ENCODE assay signal across 1 cellular context in genomic region chr2:85999131-85999831, GRCh38.
TF ChIP-seq lines count a peak whose summit lies in the region.

No MANE protein-coding gene starts in this region.

TF ChIP-seq in K562, 482 proteins besides CTCF, POLR2A, EP300 and RAD21 (continued from another document):
- TF ChIP-seq HINFP (tag; conservative IDR thresholded peaks at IDR 0.05; ENCODE audit: low read depth): 0 out of 2 replicates have a peak, but pooled peaks have one; percentile 9
- TF ChIP-seq NR4A1 (CRISPR knock-in tag; IDR thresholded peaks at IDR 0.05): no peak
- TF ChIP-seq NR4A1 (tag; IDR thresholded peaks at IDR 0.05): peak; percentile 58; the same call in 1 of the 2 replicates
- TF ChIP-seq ZNF3 (CRISPR knock-in tag; IDR thresholded peaks at IDR 0.05): no peak
- TF ChIP-seq EZH2 (IDR thresholded peaks at IDR 0.05; ENCODE audit: borderline replicate concordance, low read depth, low read length): no peak
- TF ChIP-seq ZNF395 (CRISPR knock-in tag; IDR thresholded peaks at IDR 0.05): peak; percentile 47; the same call in 1 of the 2 replicates
- TF ChIP-seq ZNF584 (CRISPR knock-in tag; IDR thresholded peaks at IDR 0.05; ENCODE audit: low read depth): 0 out of 2 replicates have a peak, but pooled peaks have one; percentile 9
- TF ChIP-seq MIER1 (IDR thresholded peaks at IDR 0.05; ENCODE audit: low read depth): peak; percentile 97
- peak; percentile 63; the same call in 1 of the 2 replicates for TF ChIP-seq ZNF766 (CRISPR knock-in tag; conservative IDR thresholded peaks at IDR 0.05)
- TF ChIP-seq ZNF384 (IDR thresholded peaks at IDR 0.05; ENCODE audit: low read depth, low read length): peak; percentile 47; the same call in 1 of the 2 replicates
- TF ChIP-seq TEAD4 (IDR thresholded peaks at IDR 0.05; ENCODE audit: low read length): peak; percentile 39; the same call in 1 of the 2 replicates
- TF ChIP-seq TEAD4 (CRISPR knock-in tag; IDR thresholded peaks at IDR 0.05; ENCODE audit: borderline replicate concordance): no peak
- 0 out of 2 replicates have a peak, but pooled peaks have one; percentile 35 for TF ChIP-seq GATAD2A (IDR thresholded peaks at IDR 0.05)
